20 cellular contexts compared by ENCODE assay signal in genomic region chr5:111310713-111311620, GRCh38.
DNase-seq lines count a peak whose midpoint lies in the region; ATAC-seq and TF ChIP-seq lines count a peak whose summit lies in the region.
"Had no signal": no experiment of that assay in that cellular context is flagged by ENCODE, and none has a peak within 500 bp of the region (broad histone marks: within the 10 kb centered on the region; RNA-seq: fewer than 3 reads in every experiment).

No MANE protein-coding gene starts in this region.

- TF ChIP-seq CTCF in nephron (IDR thresholded peaks at IDR 0.05; ENCODE audit: unreplicated experiment in 3 of 3), result no peak

- H3K4me1 Mint-ChIP-seq in activated naive CD8-positive, alpha-beta T cell (ENCODE audit: low read depth), result peaks cover 70% of the 10 kb centered on the region
- H3K4me1 Mint-ChIP-seq in nephron, result peaks cover 11% of the 10 kb centered on the region
- no peaks in the 10 kb centered on the region for H3K4me1 Mint-ChIP-seq in immature natural killer cell
- H3K4me1 Mint-ChIP-seq: CD14-positive monocyte had no signal

- no peak for ATAC-seq in HG02884 (IDR thresholded peaks at IDR 0.05; ENCODE audit: unreplicated experiment)
- ATAC-seq in GM21515 (IDR thresholded peaks at IDR 0.05; ENCODE audit: unreplicated experiment), result no peak
- ATAC-seq: activated CD4-positive, CD25-positive, alpha-beta regulatory T cell treated with anti-CD3 and anti-CD28 coated beads, Interleukin-2, amount 50 U/mL, for 24 hours; left colon; right cardiac atrium had no signal

- H3K27ac Mint-ChIP-seq in activated naive CD8-positive, alpha-beta T cell, result peak overlapping the region; percentile 89
- peak overlapping the region in 2 of 3 experiments; percentile 4 to 52 for H3K27ac Mint-ChIP-seq in nephron
- H3K27ac Mint-ChIP-seq in immature natural killer cell, result no peak overlapping the region
- H3K27ac Mint-ChIP-seq: activated naive CD4-positive, alpha-beta T cell treated with anti-CD3 and anti-CD28 coated beads, Interleukin-2, amount 10 ng/mL, durations not matched to agents 7 days and 5 days; dendritic cell treated with granulocyte-macrophage colony-stimulating factor and Interleukin-4, amounts not matched to agents 40 ng/mL and 50 ng/mL, for 4 days had no signal

- peaks cover 6% of the 10 kb centered on the region for H3K36me3 Mint-ChIP-seq in activated naive CD8-positive, alpha-beta T cell
- H3K36me3 Mint-ChIP-seq in nephron (ENCODE audit: low read depth) (no peaks in the 10 kb centered on the region), immature natural killer cell (no peaks in the 10 kb centered on the region)
- H3K36me3 Mint-ChIP-seq: CD14-positive monocyte had no signal

- no peaks in the 10 kb centered on the region for H3K27me3 Mint-ChIP-seq in activated naive CD8-positive, alpha-beta T cell
- no peaks in the 10 kb centered on the region for H3K27me3 Mint-ChIP-seq in nephron (ENCODE audit: low read depth)
- H3K27me3 Mint-ChIP-seq in immature natural killer cell (ENCODE audit: low read depth in 3 of 3), result no peaks in the 10 kb centered on the region
- H3K27me3 Mint-ChIP-seq: activated naive CD4-positive, alpha-beta T cell treated with anti-CD3 and anti-CD28 coated beads, Interleukin-2, amount 10 ng/mL, durations not matched to agents 7 days and 5 days; dendritic cell treated with granulocyte-macrophage colony-stimulating factor and Interleukin-4, amounts not matched to agents 40 ng/mL and 50 ng/mL, for 4 days had no signal

- no peaks in the 10 kb centered on the region for H3K9me3 Mint-ChIP-seq in activated naive CD8-positive, alpha-beta T cell (ENCODE audit: low read depth)
- H3K9me3 Mint-ChIP-seq in nephron (no peaks in the 10 kb centered on the region), immature natural killer cell (peaks cover 0 to 8% (median 0%) of the 10 kb centered on the region in 6 donors)
- H3K9me3 Mint-ChIP-seq: activated naive CD4-positive, alpha-beta T cell treated with anti-CD3 and anti-CD28 coated beads, Interleukin-2, amount 10 ng/mL, durations not matched to agents 7 days and 5 days; CD14-positive monocyte; dendritic cell treated with granulocyte-macrophage colony-stimulating factor and Interleukin-4, amounts not matched to agents 40 ng/mL and 50 ng/mL, for 4 days had no signal

- H3K4me3 Mint-ChIP-seq in activated naive CD8-positive, alpha-beta T cell, result no peak overlapping the region
- no peak overlapping the region for H3K4me3 Mint-ChIP-seq in nephron
- H3K4me3 Mint-ChIP-seq in immature natural killer cell, result no peak overlapping the region
- H3K4me3 Mint-ChIP-seq: activated naive CD4-positive, alpha-beta T cell treated with anti-CD3 and anti-CD28 coated beads, Interleukin-2, amount 10 ng/mL, durations not matched to agents 7 days and 5 days; CD14-positive monocyte; dendritic cell treated with granulocyte-macrophage colony-stimulating factor and Interleukin-4, amounts not matched to agents 40 ng/mL and 50 ng/mL, for 4 days had no signal

- DNase-seq in NCI-H1436 (lab: John Stamatoyannopoulos, UW), result peak; percentile 13
- no peak for DNase-seq in NCI-H1436 treated with DMSO at 0.1 percent for 48 hours (lab: John Stamatoyannopoulos, UW)
- peak; percentile 28 for DNase-seq in NCI-H1694 (lab: John Stamatoyannopoulos, UW)
- DNase-seq in immature natural killer cell, result no peak
- DNase-seq: activated naive CD4-positive, alpha-beta T cell treated with anti-CD3 and anti-CD28 coated beads, Interleukin-2, amount 10 ng/mL, durations not matched to agents 7 days and 5 days; left colon; MV-4-11; NCI-H187 treated with DMSO at 0.1 percent for 48 hours; NCI-H526 treated with DMSO at 0.1 percent for 48 hours; right cardiac atrium; SHP77 treated with DMSO at 0.1 percent for 48 hours; spleen; stimulated activated CD4-positive, alpha-beta T cell treated with anti-CD3 and anti-CD28 coated beads, Interleukin-2, amount 100 ng/mL, for 48 hours had no signal

Comparison
In these comparisons a context has a peak if more than half of its experiments do, and no peak if none do; other contexts are left out.
1. DNase-seq: peak in NCI-H1436 (single experiment) and NCI-H1694 (single experiment); none in NCI-H1436 treated with DMSO at 0.1 percent for 48 hours (single experiment) and immature natural killer cell (0 of 3).
2. H3K27ac Mint-ChIP-seq: peak in activated naive CD8-positive, alpha-beta T cell (single experiment) and nephron (2 of 3); none in immature natural killer cell (0 of 6).